Comparison of ENCODE assay signal across 15 cellular contexts in the genomic region with DNA sequence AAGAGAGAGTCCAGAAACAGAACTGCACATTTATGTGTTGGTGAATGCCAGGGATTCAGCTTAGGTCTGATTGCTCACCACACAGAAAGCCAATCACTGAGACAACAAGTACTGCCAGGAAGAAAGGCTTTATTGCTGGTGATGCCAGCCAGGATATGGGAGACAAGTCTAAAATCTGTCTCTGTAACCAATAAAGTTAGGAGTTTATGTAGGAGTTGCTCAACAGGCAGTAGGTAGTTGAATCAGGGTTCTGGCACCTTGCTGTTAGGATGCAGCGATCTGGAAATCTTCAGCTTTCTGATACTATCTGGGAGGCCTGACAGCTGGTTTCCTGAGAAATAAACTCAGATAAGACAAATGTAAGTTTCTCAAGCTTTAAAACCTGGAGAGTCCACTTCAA.
A peak's percentile ranks its signal among the peaks of the same experiment; 100 is the strongest.
DNase-seq lines count a peak whose midpoint lies in the region; ATAC-seq and TF ChIP-seq lines count a peak whose summit lies in the region.
"Had no signal": no experiment of that assay in that cellular context is flagged by ENCODE, and none has a peak within 500 bp of the region (broad histone marks: within the 10 kb centered on the region; RNA-seq: fewer than 3 reads in every experiment).

No MANE protein-coding gene starts in this region.

- H3K27ac ChIP-seq in HEK293 (ENCODE audit: extremely low read depth, low read depth, low read length) (no peak overlapping the region), SK-N-SH (ENCODE audit: low read depth in 2 of 2, low read length in 1 of 2) (no peak overlapping the region)
- H3K27ac ChIP-seq: HL-60 had no signal

- no peaks in the 10 kb centered on the region for H3K27me3 ChIP-seq in SK-N-SH (ENCODE audit: insufficient read depth)

- intact Hi-C loops in left colon (cut with DNase I, micrococcal nuclease), result no loop called here

- H3K79me2 ChIP-seq in SK-N-SH (ENCODE audit: insufficient read depth), result no peaks in the 10 kb centered on the region

- ATAC-seq in left colon, result no peak
- ATAC-seq in GM18505 (IDR thresholded peaks at IDR 0.05; ENCODE audit: unreplicated experiment), result no peak
- no peak for ATAC-seq in HG03039 (IDR thresholded peaks at IDR 0.05; ENCODE audit: unreplicated experiment)

- H3F3A ChIP-seq in SK-N-SH (replicated peaks; ENCODE audit: insufficient read depth), result peaks cover 4% of the 10 kb centered on the region

- H3K4me1 ChIP-seq in HEK293 (ENCODE audit: control insufficient read depth, insufficient read depth, low read length) (no peaks in the 10 kb centered on the region), SK-N-SH (ENCODE audit: control insufficient read depth in 1 of 2, insufficient read depth in 2 of 2, low read depth in 1 of 2, low read length in 1 of 2) (no peaks in the 10 kb centered on the region; a peak in 1 of 4 replicates)

- 87% methylated on average over 1 of the region's 1 CpG for WGBS in SK-N-SH (ENCODE audit: low lambda C conversion rate)

- no peaks in the 10 kb centered on the region for H3K9me2 ChIP-seq in SK-N-SH

- CTCF ChIA-PET in HEK293 (lab: Yijun Ruan, JAX) (interaction anchor here (0.7 kb wide), 1 partner anchor 19 kb away, joined by 4 read pairs; no protein-coding TSS in a partner anchor), SK-N-SH (lab: Yijun Ruan, JAX) (no interaction called here)

- H2AFZ ChIP-seq in SK-N-SH (ENCODE audit: low read depth), result no peak overlapping the region

- H3K4me3 ChIP-seq in HEK293 (ENCODE audit: low read depth, low read length), result no peak overlapping the region
- H3K4me3 ChIP-seq in SK-N-SH (ENCODE audit: low read depth in 2 of 2, low read length in 1 of 2), result no peak overlapping the region
- H3K4me3 ChIP-seq in fibroblast of the aortic adventitia (ENCODE audit: low read depth, low read length), result no peak overlapping the region

- no peak overlapping the region for H3K4me2 ChIP-seq in SK-N-SH

- TF ChIP-seq RAD21 in SK-N-SH (IDR thresholded peaks at IDR 0.05; ENCODE audit: low read length), result no peak

- no peaks in the 10 kb centered on the region for H3K9me3 ChIP-seq in HEK293 (ENCODE audit: control insufficient read depth, insufficient read depth, low read depth, low read length)
- no peaks in the 10 kb centered on the region for H3K9me3 ChIP-seq in SK-N-SH

- TF ChIP-seq POLR2A in GM18505 (IDR thresholded peaks at IDR 0.05; ENCODE audit: borderline replicate concordance, extremely low read depth, insufficient read depth, insufficient read length), result no peak
- TF ChIP-seq POLR2A in erythroblast (IDR thresholded peaks at IDR 0.05; ENCODE audit: low read length), result no peak

- DNase-seq in SK-N-SH (no peak), fibroblast of the aortic adventitia (ENCODE audit: low read depth) (peak; percentile 35), left colon (no peak), erythroblast (lab: John Stamatoyannopoulos, UW) (no peak)
- DNase-seq: C1 segment of cervical spinal cord; Calu3; CD4-positive, alpha-beta T cell; DMS 273 treated with DMSO at 0.1 percent for 48 hours; DMS79; HCEC 1CT; KBM-7 had no signal

- POLR2A ChIA-PET in HEK293 (lab: Yijun Ruan, JAX), result no interaction called here
- POLR2A ChIA-PET in SK-N-SH (lab: Yijun Ruan, JAX), result no interaction called here

- no peak for TF ChIP-seq EP300 in SK-N-SH (IDR thresholded peaks at IDR 0.05; ENCODE audit: borderline replicate concordance in 1 of 2, low read depth in 1 of 2, low read length in 1 of 2)

- H3K36me3 ChIP-seq in HEK293 (ENCODE audit: control insufficient read depth in 2 of 2, insufficient read depth in 1 of 2, low read length in 2 of 2) (no peaks in the 10 kb centered on the region), SK-N-SH (replicated peaks in 1 of 2; ENCODE audit: control insufficient read depth in 1 of 2, insufficient read depth in 2 of 2, low read length in 1 of 2) (no peaks in the 10 kb centered on the region)

- H4K20me1 ChIP-seq in SK-N-SH (ENCODE audit: insufficient read depth), result no peaks in the 10 kb centered on the region

- no peak for TF ChIP-seq CTCF in HEK293 (tag by site-specific recombination; IDR thresholded peaks at IDR 0.05)
- TF ChIP-seq CTCF in SK-N-SH (IDR thresholded peaks at IDR 0.05), result no peak
- TF ChIP-seq CTCF in fibroblast of the aortic adventitia (IDR thresholded peaks at IDR 0.05; ENCODE audit: insufficient read depth, low read length), result no peak

- H3K9ac ChIP-seq in SK-N-SH, result no peak overlapping the region

TF ChIP-seq in HEK293, 187 proteins besides CTCF, POLR2A, EP300 and RAD21:
- TF ChIP-seq SETDB1 (IDR thresholded peaks at IDR 0.05; ENCODE audit: insufficient read length, low read length) (peak; percentile 46), ELK4 (IDR thresholded peaks at IDR 0.05; ENCODE audit: borderline replicate concordance, low read depth, low read length) (no peak), ZBTB44 (tag by site-specific recombination; IDR thresholded peaks at IDR 0.05) (no peak), ZNF416 (tag by site-specific recombination; IDR thresholded peaks at IDR 0.05) (no peak)

TF ChIP-seq in SK-N-SH, 30 proteins besides CTCF, POLR2A, EP300 and RAD21:
- TF ChIP-seq TCF12 (IDR thresholded peaks at IDR 0.05) (peak; percentile 60), PBX3 (IDR thresholded peaks at IDR 0.05) (peak; percentile 43), GATA2 (CRISPR knock-in tag; IDR thresholded peaks at IDR 0.05) (no peak), ZBTB33 (IDR thresholded peaks at IDR 0.05; ENCODE audit: borderline replicate concordance, low read depth) (no peak), NFIC (IDR thresholded peaks at IDR 0.05; ENCODE audit: borderline replicate concordance) (no peak)
- TF ChIP-seq, protein P1, sequence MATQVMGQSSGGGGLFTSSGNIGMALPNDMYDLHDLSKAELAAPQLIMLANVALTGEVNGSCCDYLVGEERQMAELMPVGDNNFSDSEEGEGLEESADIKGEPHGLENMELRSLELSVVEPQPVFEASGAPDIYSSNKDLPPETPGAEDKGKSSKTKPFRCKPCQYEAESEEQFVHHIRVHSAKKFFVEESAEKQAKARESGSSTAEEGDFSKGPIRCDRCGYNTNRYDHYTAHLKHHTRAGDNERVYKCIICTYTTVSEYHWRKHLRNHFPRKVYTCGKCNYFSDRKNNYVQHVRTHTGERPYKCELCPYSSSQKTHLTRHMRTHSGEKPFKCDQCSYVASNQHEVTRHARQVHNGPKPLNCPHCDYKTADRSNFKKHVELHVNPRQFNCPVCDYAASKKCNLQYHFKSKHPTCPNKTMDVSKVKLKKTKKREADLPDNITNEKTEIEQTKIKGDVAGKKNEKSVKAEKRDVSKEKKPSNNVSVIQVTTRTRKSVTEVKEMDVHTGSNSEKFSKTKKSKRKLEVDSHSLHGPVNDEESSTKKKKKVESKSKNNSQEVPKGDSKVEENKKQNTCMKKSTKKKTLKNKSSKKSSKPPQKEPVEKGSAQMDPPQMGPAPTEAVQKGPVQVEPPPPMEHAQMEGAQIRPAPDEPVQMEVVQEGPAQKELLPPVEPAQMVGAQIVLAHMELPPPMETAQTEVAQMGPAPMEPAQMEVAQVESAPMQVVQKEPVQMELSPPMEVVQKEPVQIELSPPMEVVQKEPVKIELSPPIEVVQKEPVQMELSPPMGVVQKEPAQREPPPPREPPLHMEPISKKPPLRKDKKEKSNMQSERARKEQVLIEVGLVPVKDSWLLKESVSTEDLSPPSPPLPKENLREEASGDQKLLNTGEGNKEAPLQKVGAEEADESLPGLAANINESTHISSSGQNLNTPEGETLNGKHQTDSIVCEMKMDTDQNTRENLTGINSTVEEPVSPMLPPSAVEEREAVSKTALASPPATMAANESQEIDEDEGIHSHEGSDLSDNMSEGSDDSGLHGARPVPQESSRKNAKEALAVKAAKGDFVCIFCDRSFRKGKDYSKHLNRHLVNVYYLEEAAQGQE (IDR thresholded peaks at IDR 0.05; ENCODE audit: low read depth, low read length), result no peak
- TF ChIP-seq, protein P2, sequence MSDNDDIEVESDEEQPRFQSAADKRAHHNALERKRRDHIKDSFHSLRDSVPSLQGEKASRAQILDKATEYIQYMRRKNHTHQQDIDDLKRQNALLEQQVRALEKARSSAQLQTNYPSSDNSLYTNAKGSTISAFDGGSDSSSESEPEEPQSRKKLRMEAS (IDR thresholded peaks at IDR 0.05; ENCODE audit: low read depth), result no peak

Comparison
In these comparisons a context has a peak if more than half of its experiments do, and no peak if none do; other contexts are left out.
1. Of the 4 proteins assayed by ChIP-seq in both HEK293 and SK-N-SH: peak only in HEK293: none; only in SK-N-SH: PBX3; in both: none; in neither: 3.